6 cellular contexts compared by ENCODE assay signal in the genomic region with DNA sequence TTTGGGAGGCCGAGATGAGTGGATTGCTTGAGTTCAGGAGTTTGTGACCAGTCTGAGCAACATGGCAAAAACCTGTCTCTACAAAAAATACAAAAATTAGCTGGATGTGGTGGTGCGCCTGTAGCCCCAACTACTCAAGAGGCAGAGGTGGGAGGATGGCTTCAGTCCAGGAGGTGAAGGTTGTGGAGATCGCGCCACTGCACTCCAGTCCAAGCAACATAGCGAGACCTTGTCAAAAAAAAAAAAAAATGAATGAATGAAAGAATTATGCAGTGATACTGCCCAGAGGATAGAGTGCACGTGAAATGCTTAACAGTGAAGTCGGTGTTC. TPM values are rescaled to one million over a fixed set of nuclear protein-coding genes. Genes with fewer than 3 reads are reported as not detected.
DNase-seq lines count a peak whose midpoint lies in the region; ATAC-seq and TF ChIP-seq lines count a peak whose summit lies in the region.

No MANE protein-coding gene starts in this region.

- H4K5ac ChIP-seq in H9 (ENCODE audit: insufficient read length, low read depth, low read length) = no peak overlapping the region

- DNase-seq in H9 (no peak), neural progenitor cell (ENCODE audit: low spot score) (no peak), left lobe of liver (ENCODE audit: low spot score) (no peak), CD1c-positive myeloid dendritic cell (ENCODE audit: extremely low spot score) (no peak), HT-29 (ENCODE audit: low spot score) (no peak)
- no peak for DNase-seq in activated naive CD8-positive, alpha-beta T cell treated with anti-CD3 and anti-CD28 coated beads, Interleukin-2, amount 50 U/mL, for 24 hours

- peaks cover 1% of the 10 kb centered on the region for H3K27me3 Mint-ChIP-seq in H9 (ENCODE audit: low read depth)
- H3K27me3 Mint-ChIP-seq in activated naive CD8-positive, alpha-beta T cell treated with anti-CD3 and anti-CD28 coated beads, Interleukin-2, amount 50 U/mL, for 24 hours = no peaks in the 10 kb centered on the region
- no peaks in the 10 kb centered on the region for H3K27me3 Mint-ChIP-seq in neural progenitor cell (ENCODE audit: insufficient read depth, low read depth)

- H4K91ac ChIP-seq in H9 (ENCODE audit: insufficient read length, low read depth, low read length) = no peak overlapping the region

- peak overlapping the region; percentile 94 for H3K4me3 ChIP-seq in neural progenitor cell

- no peak for TF ChIP-seq CTCF in H9 (conservative IDR thresholded peaks at IDR 0.05)
- TF ChIP-seq CTCF in neural progenitor cell (IDR thresholded peaks at IDR 0.05) = no peak

- peaks cover 10 to 29% (median 14%) of the 10 kb centered on the region in 3 experiments; a peak in 6 of 7 replicates for H3K36me3 Mint-ChIP-seq in H9 (ENCODE audit: insufficient read depth in 1 of 3, low read depth in 3 of 3)
- H3K36me3 Mint-ChIP-seq in activated naive CD8-positive, alpha-beta T cell treated with anti-CD3 and anti-CD28 coated beads, Interleukin-2, amount 50 U/mL, for 24 hours (ENCODE audit: low read depth) = peaks cover 22% of the 10 kb centered on the region
- peaks cover 7% of the 10 kb centered on the region for H3K36me3 Mint-ChIP-seq in neural progenitor cell

- no peak overlapping the region for H2BK20ac ChIP-seq in H9 (ENCODE audit: low read depth, low read length, poor library complexity, severe bottlenecking)

- H3K23ac ChIP-seq in H9 (ENCODE audit: insufficient read length, low read depth, low read length) = no peak overlapping the region

- H3K27ac Mint-ChIP-seq in H9 = no peak overlapping the region
- peak overlapping the region; percentile 87 for H3K27ac Mint-ChIP-seq in activated naive CD8-positive, alpha-beta T cell treated with anti-CD3 and anti-CD28 coated beads, Interleukin-2, amount 50 U/mL, for 24 hours
- H3K27ac Mint-ChIP-seq in neural progenitor cell = no peak overlapping the region

- H2BK120ac ChIP-seq in H9 (ENCODE audit: low read depth, low read length, poor library complexity, severe bottlenecking) = no peak overlapping the region

- H3K27me3 ChIP-seq in H9 (ENCODE audit: insufficient read depth, low read length) = no peaks in the 10 kb centered on the region
- no peaks in the 10 kb centered on the region for H3K27me3 ChIP-seq in neural progenitor cell

- no peaks in the 10 kb centered on the region for H4K20me1 ChIP-seq in H9 (ENCODE audit: control insufficient read depth, insufficient read depth, insufficient read length)
- peaks cover 4% of the 10 kb centered on the region for H4K20me1 ChIP-seq in neural progenitor cell (ENCODE audit: low read depth)

- no peaks in the 10 kb centered on the region; the same call in 1 of the 2 replicates for H3K4me1 ChIP-seq in H9 (ENCODE audit: insufficient read depth, low read length)
- H3K4me1 ChIP-seq in neural progenitor cell = peaks cover 3% of the 10 kb centered on the region

- H2BK15ac ChIP-seq in H9 (ENCODE audit: low read depth, low read length) = no peak overlapping the region

- H3K4ac ChIP-seq in H9 (ENCODE audit: low read depth, low read length) = no peak overlapping the region

- peaks cover 23% of the 10 kb centered on the region for H3F3A ChIP-seq in neural progenitor cell (ENCODE audit: low read depth)

- H3K23me2 ChIP-seq in H9 (ENCODE audit: insufficient read length, low read depth, low read length, poor library complexity, severe bottlenecking) = peaks cover 10% of the 10 kb centered on the region

- no peaks in the 10 kb centered on the region for H3K36me3 ChIP-seq in neural progenitor cell

- no peaks in the 10 kb centered on the region for H3K9me3 ChIP-seq in H9 (ENCODE audit: control insufficient read depth, low read depth, low read length)
- no peaks in the 10 kb centered on the region for H3K9me3 ChIP-seq in neural progenitor cell (ENCODE audit: low read depth)

- no peaks in the 10 kb centered on the region; the same call in 1 of the 2 replicates for H3K79me2 ChIP-seq in H9 (ENCODE audit: insufficient read depth, low read length)
- H3K79me2 ChIP-seq in neural progenitor cell (ENCODE audit: low read depth) = peaks cover 11% of the 10 kb centered on the region

- H3K4me1 Mint-ChIP-seq in H9 = peaks cover 17 to 20% of the 10 kb centered on the region in 2 experiments
- peaks cover 29% of the 10 kb centered on the region for H3K4me1 Mint-ChIP-seq in activated naive CD8-positive, alpha-beta T cell treated with anti-CD3 and anti-CD28 coated beads, Interleukin-2, amount 50 U/mL, for 24 hours
- H3K4me1 Mint-ChIP-seq in neural progenitor cell = peaks cover 22% of the 10 kb centered on the region

- no peak overlapping the region for H3K14ac ChIP-seq in H9 (ENCODE audit: insufficient read depth, low read length)

- H3K9ac ChIP-seq in H9 (ENCODE audit: extremely low read depth, insufficient read length, low read length) (no peak overlapping the region), neural progenitor cell (no peak overlapping the region)

- no peak overlapping the region for H2AK5ac ChIP-seq in H9 (ENCODE audit: insufficient read length, low read length)

- ATAC-seq in activated naive CD8-positive, alpha-beta T cell treated with anti-CD3 and anti-CD28 coated beads, Interleukin-2, amount 50 U/mL, for 24 hours = no peak
- no peak for ATAC-seq in left lobe of liver

- H3K9me3 Mint-ChIP-seq in H9 (no peaks in the 10 kb centered on the region), neural progenitor cell (no peaks in the 10 kb centered on the region)
- no peaks in the 10 kb centered on the region for H3K9me3 Mint-ChIP-seq in activated naive CD8-positive, alpha-beta T cell treated with anti-CD3 and anti-CD28 coated beads, Interleukin-2, amount 50 U/mL, for 24 hours

- H2BK5ac ChIP-seq in H9 (ENCODE audit: insufficient read length, low read length) = no peak overlapping the region

- H3K4me3 Mint-ChIP-seq in H9 = peak overlapping the region; percentile 98 to 100
- peak overlapping the region; percentile 97 for H3K4me3 Mint-ChIP-seq in activated naive CD8-positive, alpha-beta T cell treated with anti-CD3 and anti-CD28 coated beads, Interleukin-2, amount 50 U/mL, for 24 hours
- H3K4me3 Mint-ChIP-seq in neural progenitor cell = peak overlapping the region; percentile 96

- no peak overlapping the region for H3K18ac ChIP-seq in H9 (ENCODE audit: insufficient read length, low read depth, low read length)

- peaks cover 3% of the 10 kb centered on the region for H3K79me1 ChIP-seq in H9 (ENCODE audit: insufficient read depth, low read depth, low read length, poor library complexity, severe bottlenecking)

- no CpG with 5 or more reads among the region's 7 CpGs for WGBS in H9 (ENCODE audit: extremely low coverage, insufficient read length, low lambda C conversion rate)

- H3K27ac ChIP-seq in H9 (ENCODE audit: insufficient read length, low read depth, low read length) = no peak overlapping the region
- H3K27ac ChIP-seq in neural progenitor cell = no peak overlapping the region

- H4K8ac ChIP-seq in H9 (replicated peaks; ENCODE audit: insufficient read length, low read depth, low read length) = no peak overlapping the region

- H3K4me2 ChIP-seq in H9 (ENCODE audit: insufficient read depth, insufficient read length, low read length) (peak overlapping the region; percentile 81), neural progenitor cell (peak overlapping the region; percentile 69)

- no peak overlapping the region for H2BK12ac ChIP-seq in H9 (ENCODE audit: insufficient read length, low read depth, low read length)

- H2AFZ ChIP-seq in H9 (ENCODE audit: low read length) = no peak overlapping the region
- H2AFZ ChIP-seq in neural progenitor cell (replicated peaks) = no peak overlapping the region

- H3T11ph ChIP-seq in H9 (ENCODE audit: low read length) = no peak overlapping the region

- H3K56ac ChIP-seq in H9 (ENCODE audit: insufficient read length, low read depth, low read length) = no peak overlapping the region

RNA-seq across cellular contexts. Expression of a gene that starts 0.4 kb away (rescaled TPM):
- total RNA-seq in H9 (2021) (74.4 and 79.6 TPM in 2 replicates), neural progenitor cell (ENCODE audit: low replicate concordance) (9.5 and 20.0 TPM in 2 replicates), left lobe of liver (9.5 TPM)
- 118 and 120 TPM in 2 replicates for total RNA-seq in HT-29 (2014; rRNA removed; shearing (Covaris generic))

RNA-seq across cellular contexts. Expression of a gene that starts 5.4 kb away (rescaled TPM):
- total RNA-seq in H9 (2021) = 127 and 131 TPM in 2 replicates
- 39.2 and 71.2 TPM in 2 replicates for total RNA-seq in neural progenitor cell (ENCODE audit: low replicate concordance)
- total RNA-seq in left lobe of liver = 70.5 TPM
- total RNA-seq in HT-29 (2014; rRNA removed; shearing (Covaris generic)) = 254 and 277 TPM in 2 replicates

RNA-seq across cellular contexts. Expression of a gene that starts 9.6 kb away (rescaled TPM):
- total RNA-seq in H9 (2021) (70.9 and 74.0 TPM in 2 replicates), neural progenitor cell (ENCODE audit: low replicate concordance) (23.7 and 96.3 TPM in 2 replicates), left lobe of liver (20.6 TPM)
- 153 and 159 TPM in 2 replicates for total RNA-seq in HT-29 (2014; rRNA removed; shearing (Covaris generic))

RNA-seq across cellular contexts. Expression of a gene that starts 22.0 kb away (rescaled TPM):
- total RNA-seq in H9 (2021) (11.8 and 12.4 TPM in 2 replicates), neural progenitor cell (ENCODE audit: low replicate concordance) (3.3 and 13.5 TPM in 2 replicates), left lobe of liver (4.7 TPM)
- total RNA-seq in HT-29 (2014; rRNA removed; shearing (Covaris generic)) = 8.8 and 9.2 TPM in 2 replicates

RNA-seq across cellular contexts. Expression of a gene that starts 22.6 kb away (rescaled TPM):
- total RNA-seq in H9 (2021) (22.0 and 24.5 TPM in 2 replicates), neural progenitor cell (ENCODE audit: low replicate concordance) (7.2 and 13.2 TPM in 2 replicates), left lobe of liver (17.0 TPM)
- total RNA-seq in HT-29 (2014; rRNA removed; shearing (Covaris generic)) = 19.1 and 24.6 TPM in 2 replicates
